18 cellular contexts compared by ENCODE assay signal in genomic region chr9:96499257-96499656, GRCh38. TPM values are rescaled to one million over a fixed set of nuclear protein-coding genes. Genes with fewer than 3 reads are reported as not detected.
A peak's percentile ranks its signal among the peaks of the same experiment; 100 is the strongest.
DNase-seq lines count a peak whose midpoint lies in the region; ATAC-seq and TF ChIP-seq lines count a peak whose summit lies in the region.
"Had no signal": no experiment of that assay in that cellular context is flagged by ENCODE, and none has a peak within 500 bp of the region (broad histone marks: within the 10 kb centered on the region; RNA-seq: fewer than 3 reads in every experiment).

No MANE protein-coding gene starts in this region.

- H3K23ac ChIP-seq in neuronal stem cell (ENCODE audit: low read depth, low read length, poor library complexity) = no peak overlapping the region

- H2BK15ac ChIP-seq in neuronal stem cell (ENCODE audit: low read length) = no peak overlapping the region

- peak overlapping the region; percentile 84 for H2BK5ac ChIP-seq in neuronal stem cell (ENCODE audit: low read length)

- H3K27ac ChIP-seq in BLaER1 = 0 out of 2 replicates have a peak overlapping the region, but pooled peaks have one; percentile 27
- H3K27ac ChIP-seq in cingulate gyrus (ENCODE audit: low read depth, low read length) = peak overlapping the region; percentile 47
- H3K27ac ChIP-seq in neuronal stem cell (replicated peaks; ENCODE audit: low read length) = no peak overlapping the region
- H3K27ac ChIP-seq: BLaER1 treated with 17β-estradiol and CSF1 and Interleukin-3, amounts not matched to agents 10 nM and 100 nM had no signal

- H3K4me1 Mint-ChIP-seq in progenitor cell of endocrine pancreas (ENCODE audit: low read depth) = peaks cover 9% of the 10 kb centered on the region

- H4K20me1 ChIP-seq in BLaER1 = no peaks in the 10 kb centered on the region
- H4K20me1 ChIP-seq: BLaER1 treated with 17β-estradiol and CSF1 and Interleukin-3, amounts not matched to agents 10 nM and 100 nM had no signal

- no peaks in the 10 kb centered on the region for H3K36me3 ChIP-seq in BLaER1
- H3K36me3 ChIP-seq in H7 (replicated peaks; ENCODE audit: control insufficient read depth, insufficient read depth, low read length) = no peaks in the 10 kb centered on the region
- peaks cover 5 to 18% of the 10 kb centered on the region in 2 donors for H3K36me3 ChIP-seq in neuronal stem cell (replicated peaks in 1 of 2; ENCODE audit: control insufficient read depth in 2 of 2, insufficient read depth in 2 of 2, low read length in 2 of 2)
- H3K36me3 ChIP-seq: BLaER1 treated with 17β-estradiol and CSF1 and Interleukin-3, amounts not matched to agents 10 nM and 100 nM had no signal

- H3K27me3 ChIP-seq in BLaER1 = no peaks in the 10 kb centered on the region
- no peaks in the 10 kb centered on the region for H3K27me3 ChIP-seq in H7 (ENCODE audit: control insufficient read depth, insufficient read depth, low read length)
- no peaks in the 10 kb centered on the region for H3K27me3 ChIP-seq in neuronal stem cell (ENCODE audit: control insufficient read depth in 3 of 3, insufficient read depth in 3 of 3, low read depth in 1 of 3, low read length in 3 of 3)
- H3K27me3 ChIP-seq: BLaER1 treated with 17β-estradiol and CSF1 and Interleukin-3, amounts not matched to agents 10 nM and 100 nM had no signal

- H3K18ac ChIP-seq in neuronal stem cell (ENCODE audit: low read length) = peak overlapping the region; percentile 13

- no peak overlapping the region for H3K4me3 Mint-ChIP-seq in progenitor cell of endocrine pancreas (ENCODE audit: low read depth)
- H3K4me3 Mint-ChIP-seq: CD4-positive, alpha-beta T cell had no signal

- H3K4me3 ChIP-seq in BLaER1 (no peak overlapping the region), H7 (ENCODE audit: insufficient read depth, low read depth, low read length) (no peak overlapping the region), neuronal stem cell (ENCODE audit: low read length in 2 of 2) (no peak overlapping the region)
- H3K4me3 ChIP-seq: BLaER1 treated with 17β-estradiol and CSF1 and Interleukin-3, amounts not matched to agents 10 nM and 100 nM had no signal

- H2BK12ac ChIP-seq in neuronal stem cell (ENCODE audit: low read length) = no peak overlapping the region

- no peak overlapping the region for H3K14ac ChIP-seq in neuronal stem cell (ENCODE audit: low read length)

- H3K4me1 ChIP-seq in BLaER1 (peaks cover 7% of the 10 kb centered on the region), neuronal stem cell (ENCODE audit: control insufficient read depth in 2 of 2, insufficient read depth in 1 of 2, low read depth in 1 of 2, low read length in 2 of 2) (peaks cover 6 to 17% of the 10 kb centered on the region in 2 donors)

- H3K9me3 Mint-ChIP-seq in progenitor cell of endocrine pancreas (ENCODE audit: low read depth) = no peaks in the 10 kb centered on the region
- H3K9me3 Mint-ChIP-seq: CD4-positive, alpha-beta T cell had no signal

- H4K91ac ChIP-seq in neuronal stem cell (ENCODE audit: low read depth, low read length, poor library complexity) = no peak overlapping the region

- DNase-seq in H7 (peak; percentile 48), neuronal stem cell (ENCODE audit: low spot score) (no peak), progenitor cell of endocrine pancreas (ENCODE audit: low spot score, unreplicated experiment) (no peak), occipital lobe (lab: John Stamatoyannopoulos, UW) (no peak)
- DNase-seq: CD4-positive, alpha-beta T cell; KBM-7; MV-4-11; NCI-H1105; NCI-H1436 treated with DMSO at 0.1 percent for 48 hours; NCI-H187 treated with DMSO at 0.1 percent for 48 hours; NCI-H524; NCI-H774; PC-3; SHP77 had no signal

- no peak overlapping the region for H2AFZ ChIP-seq in neuronal stem cell (ENCODE audit: low read length)

- H3K9me3 ChIP-seq in BLaER1 (no peaks in the 10 kb centered on the region), neuronal stem cell (replicated peaks in 1 of 2; ENCODE audit: control insufficient read depth in 2 of 2, insufficient read depth in 1 of 2, low read depth in 1 of 2, low read length in 2 of 2) (peaks cover 0 to 1% of the 10 kb centered on the region in 2 donors)
- H3K9me3 ChIP-seq: BLaER1 treated with 17β-estradiol and CSF1 and Interleukin-3, amounts not matched to agents 10 nM and 100 nM had no signal

- H3K36me3 Mint-ChIP-seq in progenitor cell of endocrine pancreas (ENCODE audit: insufficient read depth) = peaks cover 7% of the 10 kb centered on the region

- H3K4me2 ChIP-seq in BLaER1 = 0 out of 2 replicates have a peak overlapping the region, but pooled peaks have one; percentile 20
- no peak overlapping the region for H3K4me2 ChIP-seq in neuronal stem cell (ENCODE audit: insufficient read depth, low read length, poor library complexity, severe bottlenecking)

- no peak overlapping the region for H4K8ac ChIP-seq in neuronal stem cell (ENCODE audit: low read depth, low read length)

- WGBS in neuronal stem cell (ENCODE audit: extremely low coverage in 2 of 2, insufficient read length in 2 of 2, insufficient replicate concordance in 1 of 2), 2 donors = no CpG with 5 or more reads among the region's 7 CpGs

- no peak for TF ChIP-seq CTCF in progenitor cell of endocrine pancreas (IDR thresholded peaks at IDR 0.05; ENCODE audit: unreplicated experiment)

- H3K9ac ChIP-seq in BLaER1 (no peak overlapping the region), neuronal stem cell (ENCODE audit: low read depth, low read length, poor library complexity) (no peak overlapping the region)
- H3K9ac ChIP-seq: BLaER1 treated with 17β-estradiol and CSF1 and Interleukin-3, amounts not matched to agents 10 nM and 100 nM had no signal

- H2AK5ac ChIP-seq in neuronal stem cell (ENCODE audit: low read depth, low read length) = no peak overlapping the region

- no peak overlapping the region for H2BK120ac ChIP-seq in neuronal stem cell (ENCODE audit: low read depth, low read length)

- H3K27ac Mint-ChIP-seq in progenitor cell of endocrine pancreas = no peak overlapping the region
- H3K27ac Mint-ChIP-seq: CD4-positive, alpha-beta T cell had no signal

- no peaks in the 10 kb centered on the region for H3K79me1 ChIP-seq in neuronal stem cell (ENCODE audit: low read depth, low read length)

- ATAC-seq in HG03045 (IDR thresholded peaks at IDR 0.05; ENCODE audit: unreplicated experiment) = no peak
- ATAC-seq: PC-3 had no signal

- H3K4ac ChIP-seq in neuronal stem cell (ENCODE audit: low read length) = no peak overlapping the region

- no peaks in the 10 kb centered on the region for H3K27me3 Mint-ChIP-seq in progenitor cell of endocrine pancreas
- H3K27me3 Mint-ChIP-seq: CD4-positive, alpha-beta T cell had no signal

RNA-seq across cellular contexts. Expression of gene HABP4, which starts 49.3 kb away (rescaled TPM):
- total RNA-seq in H7 (2014; rRNA removed; shearing (Covaris generic)) = 4.6 and 10.0 TPM in 2 replicates
- 21.5 TPM for polyA plus RNA-seq in neuronal stem cell (2013, experiment 1 of 2)
- polyA plus RNA-seq in neuronal stem cell (2013, experiment 2 of 2) = 21.1 TPM
- total RNA-seq in progenitor cell of endocrine pancreas (15.5 and 17.7 TPM in 2 replicates), occipital lobe (10.5 TPM)
